Comparison of ENCODE assay signal across 1 cellular context in the genomic region with DNA sequence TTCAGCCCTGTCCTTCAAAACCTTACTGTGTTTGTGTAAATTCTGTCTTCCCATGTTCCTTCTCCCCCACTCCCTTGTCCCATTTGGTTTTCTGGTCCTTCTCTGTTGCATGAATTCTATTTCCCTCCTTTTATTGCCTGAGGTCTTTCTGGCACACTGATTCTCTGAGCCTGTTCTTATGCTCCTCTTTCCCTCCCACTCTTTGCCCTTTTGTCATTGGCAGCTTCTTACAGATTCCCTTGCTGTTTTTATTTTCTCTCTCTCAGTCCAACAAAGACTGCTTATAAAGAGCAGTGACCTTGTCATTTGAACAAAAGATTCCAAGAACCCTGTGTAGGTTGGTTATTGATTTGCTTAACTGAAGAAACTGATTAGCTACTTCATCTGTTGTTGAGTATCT.
TF ChIP-seq lines count a peak whose summit lies in the region.

No MANE protein-coding gene starts in this region.

TF ChIP-seq in GM23338, 12 proteins besides CTCF, POLR2A, EP300 and RAD21:
- TF ChIP-seq, protein P1, sequence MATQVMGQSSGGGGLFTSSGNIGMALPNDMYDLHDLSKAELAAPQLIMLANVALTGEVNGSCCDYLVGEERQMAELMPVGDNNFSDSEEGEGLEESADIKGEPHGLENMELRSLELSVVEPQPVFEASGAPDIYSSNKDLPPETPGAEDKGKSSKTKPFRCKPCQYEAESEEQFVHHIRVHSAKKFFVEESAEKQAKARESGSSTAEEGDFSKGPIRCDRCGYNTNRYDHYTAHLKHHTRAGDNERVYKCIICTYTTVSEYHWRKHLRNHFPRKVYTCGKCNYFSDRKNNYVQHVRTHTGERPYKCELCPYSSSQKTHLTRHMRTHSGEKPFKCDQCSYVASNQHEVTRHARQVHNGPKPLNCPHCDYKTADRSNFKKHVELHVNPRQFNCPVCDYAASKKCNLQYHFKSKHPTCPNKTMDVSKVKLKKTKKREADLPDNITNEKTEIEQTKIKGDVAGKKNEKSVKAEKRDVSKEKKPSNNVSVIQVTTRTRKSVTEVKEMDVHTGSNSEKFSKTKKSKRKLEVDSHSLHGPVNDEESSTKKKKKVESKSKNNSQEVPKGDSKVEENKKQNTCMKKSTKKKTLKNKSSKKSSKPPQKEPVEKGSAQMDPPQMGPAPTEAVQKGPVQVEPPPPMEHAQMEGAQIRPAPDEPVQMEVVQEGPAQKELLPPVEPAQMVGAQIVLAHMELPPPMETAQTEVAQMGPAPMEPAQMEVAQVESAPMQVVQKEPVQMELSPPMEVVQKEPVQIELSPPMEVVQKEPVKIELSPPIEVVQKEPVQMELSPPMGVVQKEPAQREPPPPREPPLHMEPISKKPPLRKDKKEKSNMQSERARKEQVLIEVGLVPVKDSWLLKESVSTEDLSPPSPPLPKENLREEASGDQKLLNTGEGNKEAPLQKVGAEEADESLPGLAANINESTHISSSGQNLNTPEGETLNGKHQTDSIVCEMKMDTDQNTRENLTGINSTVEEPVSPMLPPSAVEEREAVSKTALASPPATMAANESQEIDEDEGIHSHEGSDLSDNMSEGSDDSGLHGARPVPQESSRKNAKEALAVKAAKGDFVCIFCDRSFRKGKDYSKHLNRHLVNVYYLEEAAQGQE (IDR thresholded peaks at IDR 0.05; ENCODE audit: unreplicated experiment) = no peak
- TF ChIP-seq NANOG (IDR thresholded peaks at IDR 0.05; ENCODE audit: borderline replicate concordance) (no peak), CREB1 (CRISPR knock-in tag; IDR thresholded peaks at IDR 0.05; ENCODE audit: low read depth) (no peak), JUNB (IDR thresholded peaks at IDR 0.05; ENCODE audit: unreplicated experiment) (no peak), ZNF331 (CRISPR knock-in tag; IDR thresholded peaks at IDR 0.05; ENCODE audit: low read depth) (no peak), POLR2AphosphoS5 (IDR thresholded peaks at IDR 0.05; ENCODE audit: low read depth) (no peak), STAT1 (IDR thresholded peaks at IDR 0.05; ENCODE audit: unreplicated experiment) (no peak), EZH2phosphoT487 (IDR thresholded peaks at IDR 0.05; ENCODE audit: unreplicated experiment) (no peak), EZH2 (IDR thresholded peaks at IDR 0.05; ENCODE audit: low read depth, unreplicated experiment) (no peak)
- TF ChIP-seq, protein P2, sequence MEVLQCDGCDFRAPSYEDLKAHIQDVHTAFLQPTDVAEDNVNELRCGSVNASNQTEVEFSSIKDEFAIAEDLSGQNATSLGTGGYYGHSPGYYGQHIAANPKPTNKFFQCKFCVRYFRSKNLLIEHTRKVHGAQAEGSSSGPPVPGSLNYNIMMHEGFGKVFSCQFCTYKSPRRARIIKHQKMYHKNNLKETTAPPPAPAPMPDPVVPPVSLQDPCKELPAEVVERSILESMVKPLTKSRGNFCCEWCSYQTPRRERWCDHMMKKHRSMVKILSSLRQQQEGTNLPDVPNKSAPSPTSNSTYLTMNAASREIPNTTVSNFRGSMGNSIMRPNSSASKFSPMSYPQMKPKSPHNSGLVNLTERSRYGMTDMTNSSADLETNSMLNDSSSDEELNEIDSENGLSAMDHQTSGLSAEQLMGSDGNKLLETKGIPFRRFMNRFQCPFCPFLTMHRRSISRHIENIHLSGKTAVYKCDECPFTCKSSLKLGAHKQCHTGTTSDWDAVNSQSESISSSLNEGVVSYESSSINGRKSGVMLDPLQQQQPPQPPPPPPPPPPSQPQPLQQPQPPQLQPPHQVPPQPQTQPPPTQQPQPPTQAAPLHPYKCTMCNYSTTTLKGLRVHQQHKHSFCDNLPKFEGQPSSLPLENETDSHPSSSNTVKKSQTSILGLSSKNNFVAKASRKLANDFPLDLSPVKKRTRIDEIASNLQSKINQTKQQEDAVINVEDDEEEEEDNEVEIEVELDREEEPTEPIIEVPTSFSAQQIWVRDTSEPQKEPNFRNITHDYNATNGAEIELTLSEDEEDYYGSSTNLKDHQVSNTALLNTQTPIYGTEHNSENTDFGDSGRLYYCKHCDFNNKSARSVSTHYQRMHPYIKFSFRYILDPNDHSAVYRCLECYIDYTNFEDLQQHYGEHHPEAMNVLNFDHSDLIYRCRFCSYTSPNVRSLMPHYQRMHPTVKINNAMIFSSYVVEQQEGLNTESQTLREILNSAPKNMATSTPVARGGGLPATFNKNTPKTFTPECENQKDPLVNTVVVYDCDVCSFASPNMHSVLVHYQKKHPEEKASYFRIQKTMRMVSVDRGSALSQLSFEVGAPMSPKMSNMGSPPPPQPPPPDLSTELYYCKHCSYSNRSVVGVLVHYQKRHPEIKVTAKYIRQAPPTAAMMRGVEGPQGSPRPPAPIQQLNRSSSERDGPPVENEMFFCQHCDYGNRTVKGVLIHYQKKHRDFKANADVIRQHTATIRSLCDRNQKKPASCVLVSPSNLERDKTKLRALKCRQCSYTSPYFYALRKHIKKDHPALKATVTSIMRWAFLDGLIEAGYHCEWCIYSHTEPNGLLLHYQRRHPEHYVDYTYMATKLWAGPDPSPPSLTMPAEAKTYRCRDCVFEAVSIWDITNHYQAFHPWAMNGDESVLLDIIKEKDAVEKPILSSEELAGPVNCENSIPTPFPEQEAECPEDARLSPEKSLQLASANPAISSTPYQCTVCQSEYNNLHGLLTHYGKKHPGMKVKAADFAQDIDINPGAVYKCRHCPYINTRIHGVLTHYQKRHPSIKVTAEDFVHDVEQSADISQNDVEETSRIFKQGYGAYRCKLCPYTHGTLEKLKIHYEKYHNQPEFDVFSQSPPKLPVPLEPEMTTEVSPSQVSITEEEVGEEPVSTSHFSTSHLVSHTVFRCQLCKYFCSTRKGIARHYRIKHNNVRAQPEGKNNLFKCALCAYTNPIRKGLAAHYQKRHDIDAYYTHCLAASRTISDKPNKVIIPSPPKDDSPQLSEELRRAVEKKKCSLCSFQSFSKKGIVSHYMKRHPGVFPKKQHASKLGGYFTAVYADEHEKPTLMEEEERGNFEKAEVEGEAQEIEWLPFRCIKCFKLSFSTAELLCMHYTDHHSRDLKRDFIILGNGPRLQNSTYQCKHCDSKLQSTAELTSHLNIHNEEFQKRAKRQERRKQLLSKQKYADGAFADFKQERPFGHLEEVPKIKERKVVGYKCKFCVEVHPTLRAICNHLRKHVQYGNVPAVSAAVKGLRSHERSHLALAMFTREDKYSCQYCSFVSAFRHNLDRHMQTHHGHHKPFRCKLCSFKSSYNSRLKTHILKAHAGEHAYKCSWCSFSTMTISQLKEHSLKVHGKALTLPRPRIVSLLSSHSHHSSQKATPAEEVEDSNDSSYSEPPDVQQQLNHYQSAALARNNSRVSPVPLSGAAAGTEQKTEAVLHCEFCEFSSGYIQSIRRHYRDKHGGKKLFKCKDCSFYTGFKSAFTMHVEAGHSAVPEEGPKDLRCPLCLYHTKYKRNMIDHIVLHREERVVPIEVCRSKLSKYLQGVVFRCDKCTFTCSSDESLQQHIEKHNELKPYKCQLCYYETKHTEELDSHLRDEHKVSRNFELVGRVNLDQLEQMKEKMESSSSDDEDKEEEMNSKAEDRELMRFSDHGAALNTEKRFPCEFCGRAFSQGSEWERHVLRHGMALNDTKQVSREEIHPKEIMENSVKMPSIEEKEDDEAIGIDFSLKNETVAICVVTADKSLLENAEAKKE (CRISPR knock-in tag; IDR thresholded peaks at IDR 0.05) = no peak
